ENCODE assay signal across 14 cellular contexts in genomic region chr3:110069641-110070538, GRCh38.
DNase-seq lines count a peak whose midpoint lies in the region; ATAC-seq, FAIRE-seq and TF ChIP-seq lines count a peak whose summit lies in the region.
"Had no signal": no experiment of that assay in that cellular context is flagged by ENCODE, and none has a peak within 500 bp of the region (broad histone marks: within the 10 kb centered on the region; RNA-seq: fewer than 3 reads in every experiment).

No MANE protein-coding gene starts in this region.

- 0 out of 3 replicates have a peak, but pooled peaks cover 2% of the 10 kb centered on the region for H3K9me3 ChIP-seq in A549
- H3K9me3 ChIP-seq in GM23248 (ENCODE audit: low read depth): no peaks in the 10 kb centered on the region
- no peaks in the 10 kb centered on the region for H3K9me3 ChIP-seq in esophagus muscularis mucosa

- TF ChIP-seq CTCF in A549 (IDR thresholded peaks at IDR 0.05) (no peak), esophagus muscularis mucosa (IDR thresholded peaks at IDR 0.05) (no peak)

- peak; percentile 78 for FAIRE-seq in A549 (lab: Jason Lieb, UNC)

- intact Hi-C loops in esophagus muscularis mucosa (cut with DNase I): no loop called here

- no peaks in the 10 kb centered on the region for H3K4me1 ChIP-seq in A549
- H3K4me1 ChIP-seq in GM23248 (ENCODE audit: insufficient read depth): peaks cover 4% of the 10 kb centered on the region; the same call in 1 of the 2 replicates
- H3K4me1 ChIP-seq in esophagus muscularis mucosa: peaks cover 0 to 8% (median 3%) of the 10 kb centered on the region in 4 donors
- H3K4me1 ChIP-seq: BLaER1 treated with 17β-estradiol and CSF1 and Interleukin-3, amounts not matched to agents 10 nM and 100 nM had no signal

- TF ChIP-seq EP300 in A549 (IDR thresholded peaks at IDR 0.05) (no peak), esophagus muscularis mucosa (IDR thresholded peaks at IDR 0.05) (no peak)

- ATAC-seq in A549: no peak
- ATAC-seq in GM21619 (IDR thresholded peaks at IDR 0.05; ENCODE audit: unreplicated experiment): no peak

- no peak for TF ChIP-seq RAD21 in A549 (conservative IDR thresholded peaks at IDR 0.05 in 1 of 2, IDR thresholded peaks at IDR 0.05 in 1 of 2)

- H3K27ac ChIP-seq in A549 (no peak overlapping the region), GM23248 (no peak overlapping the region), esophagus muscularis mucosa (replicated peaks in 1 of 4) (no peak overlapping the region)
- H3K27ac ChIP-seq: BLaER1 treated with 17β-estradiol and CSF1 and Interleukin-3, amounts not matched to agents 10 nM and 100 nM had no signal

- H3K4me2 ChIP-seq in A549 (no peak overlapping the region), GM23248 (ENCODE audit: unreplicated experiment) (no peak overlapping the region)
- H3K4me2 ChIP-seq: BLaER1 treated with 17β-estradiol and CSF1 and Interleukin-3, amounts not matched to agents 10 nM and 100 nM had no signal

- no peak overlapping the region for H3K4me3 ChIP-seq in A549
- no peak overlapping the region for H3K4me3 ChIP-seq in GM23248
- H3K4me3 ChIP-seq in esophagus muscularis mucosa: no peak overlapping the region
- H3K4me3 ChIP-seq: BLaER1 treated with 17β-estradiol and CSF1 and Interleukin-3, amounts not matched to agents 10 nM and 100 nM had no signal

- H4K20me1 ChIP-seq in GM23248 (ENCODE audit: insufficient read depth): no peaks in the 10 kb centered on the region
- H4K20me1 ChIP-seq: BLaER1 treated with 17β-estradiol and CSF1 and Interleukin-3, amounts not matched to agents 10 nM and 100 nM had no signal

- no peaks in the 10 kb centered on the region for H3F3A ChIP-seq in GM23248 (ENCODE audit: insufficient read depth)

- H3K36me3 ChIP-seq in GM23248 (ENCODE audit: low read depth) (no peaks in the 10 kb centered on the region), esophagus muscularis mucosa (no peaks in the 10 kb centered on the region)
- H3K36me3 ChIP-seq: BLaER1 treated with 17β-estradiol and CSF1 and Interleukin-3, amounts not matched to agents 10 nM and 100 nM had no signal

- no peak for TF ChIP-seq POLR2A in A549 (IDR thresholded peaks at IDR 0.05; ENCODE audit: low read length)
- no peak for TF ChIP-seq POLR2A in esophagus muscularis mucosa (IDR thresholded peaks at IDR 0.05; ENCODE audit: low read depth)

- WGBS in A549 (ENCODE audit: missing lambda C conversion rate): 34% methylated on average over 2 of the region's 2 CpGs
- WGBS in GM23248 (ENCODE audit: low coverage in 1 of 2, low lambda C conversion rate in 2 of 2, missing lambda C conversion rate in 2 of 2), 2 experiments: 36 to 37% methylated on average over 2 of the region's 2 CpGs
- WGBS in esophagus muscularis mucosa: 61% methylated on average over 2 of the region's 2 CpGs

- no peak overlapping the region for H2AFZ ChIP-seq in GM23248

- DNase-seq in A549 (ENCODE audit: low read depth in 1 of 2, low spot score in 1 of 2) (peak in 1 of 2 experiments; percentile 9), GM23248 (peak; percentile 32), amniotic epithelial cell (ENCODE audit: low read depth) (peak; percentile 95), hepatic stellate cell (ENCODE audit: low spot score) (peak; percentile 18), esophagus muscularis mucosa (ENCODE audit: extremely low spot score) (no peak), NCI-H2196 treated with DMSO at 0.1 percent for 48 hours (lab: John Stamatoyannopoulos, UW; ENCODE audit: unreplicated experiment) (no peak)
- DNase-seq in stimulated activated naive CD4-positive, alpha-beta T cell (lab: John Stamatoyannopoulos, UW): no peak
- DNase-seq: activated CD4-positive, alpha-beta T cell treated with anti-CD3 and anti-CD28 coated beads, Interleukin-2, amount 50 U/mL, for 48 hours; caudate nucleus; glutamatergic neuron; NCI-H2227 treated with DMSO at 0.1 percent for 48 hours; stimulated activated naive CD4-positive, alpha-beta T cell treated with Interleukin-2 at 50 U/mL for 16 hours had no signal

- H3K27me3 ChIP-seq in GM23248 (replicated peaks; ENCODE audit: insufficient read depth) (no peaks in the 10 kb centered on the region), esophagus muscularis mucosa (no peaks in the 10 kb centered on the region)
- H3K27me3 ChIP-seq: BLaER1 treated with 17β-estradiol and CSF1 and Interleukin-3, amounts not matched to agents 10 nM and 100 nM had no signal

- H3K9me2 ChIP-seq in GM23248 (ENCODE audit: insufficient read depth): no peaks in the 10 kb centered on the region

- no peaks in the 10 kb centered on the region for H3K79me2 ChIP-seq in GM23248 (ENCODE audit: insufficient read depth)

- in situ Hi-C loops in GM23248 (cut with MboI): no loop called here

- POLR2A ChIA-PET in A549 (lab: Yijun Ruan, JAX): no interaction called here

- no peak overlapping the region for H3K9ac ChIP-seq in GM23248
- H3K9ac ChIP-seq: BLaER1 treated with 17β-estradiol and CSF1 and Interleukin-3, amounts not matched to agents 10 nM and 100 nM had no signal

- CTCF ChIA-PET in A549 (lab: Yijun Ruan, JAX): no interaction called here

TF ChIP-seq in A549, 52 proteins besides CTCF, POLR2A, EP300 and RAD21:
- TF ChIP-seq FOXS1 (CRISPR knock-in tag; IDR thresholded peaks at IDR 0.05) (no peak), MAZ (IDR thresholded peaks at IDR 0.05; ENCODE audit: borderline replicate concordance, low read depth, low read length) (no peak), CHD2 (IDR thresholded peaks at IDR 0.05; ENCODE audit: low read length, partially characterized antibody) (no peak)

Comparison
In these comparisons a context has a peak if more than half of its experiments do, and no peak if none do; other contexts are left out.
1. DNase-seq: peak in GM23248 (single experiment), amniotic epithelial cell (single experiment) and hepatic stellate cell (single experiment); none in esophagus muscularis mucosa (single experiment), NCI-H2196 treated with DMSO at 0.1 percent for 48 hours (single experiment) and stimulated activated naive CD4-positive, alpha-beta T cell (0 of 6).